In the genomic region with DNA sequence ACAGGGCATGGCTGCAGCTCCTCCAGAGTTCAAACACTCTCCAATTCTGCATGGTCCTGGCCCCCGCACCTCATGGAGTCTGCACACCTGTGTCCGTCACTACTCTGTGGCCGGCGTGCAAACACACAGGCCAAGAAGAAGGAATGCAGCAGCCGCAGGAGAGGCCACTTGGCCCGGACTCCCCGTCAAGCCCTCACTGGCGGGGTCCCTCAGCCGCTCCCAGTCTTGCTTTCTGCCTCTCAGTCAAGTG, we compare ENCODE assay signal across 1 cellular context.
TF ChIP-seq lines count a peak whose summit lies in the region.

No MANE protein-coding gene starts in this region.

TF ChIP-seq in SK-N-SH treated with all-trans-retinoic acid at 6 μM for 48 hours, 23 proteins besides CTCF, POLR2A, EP300 and RAD21 (continued from another document):
- TF ChIP-seq, protein P1, sequence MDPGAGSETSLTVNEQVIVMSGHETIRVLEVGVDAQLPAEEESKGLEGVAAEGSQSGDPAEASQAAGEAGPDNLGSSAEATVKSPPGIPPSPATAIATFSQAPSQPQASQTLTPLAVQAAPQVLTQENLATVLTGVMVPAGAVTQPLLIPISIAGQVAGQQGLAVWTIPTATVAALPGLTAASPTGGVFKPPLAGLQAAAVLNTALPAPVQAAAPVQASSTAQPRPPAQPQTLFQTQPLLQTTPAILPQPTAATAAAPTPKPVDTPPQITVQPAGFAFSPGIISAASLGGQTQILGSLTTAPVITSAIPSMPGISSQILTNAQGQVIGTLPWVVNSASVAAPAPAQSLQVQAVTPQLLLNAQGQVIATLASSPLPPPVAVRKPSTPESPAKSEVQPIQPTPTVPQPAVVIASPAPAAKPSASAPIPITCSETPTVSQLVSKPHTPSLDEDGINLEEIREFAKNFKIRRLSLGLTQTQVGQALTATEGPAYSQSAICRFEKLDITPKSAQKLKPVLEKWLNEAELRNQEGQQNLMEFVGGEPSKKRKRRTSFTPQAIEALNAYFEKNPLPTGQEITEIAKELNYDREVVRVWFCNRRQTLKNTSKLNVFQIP (CRISPR knock-in tag; IDR thresholded peaks at IDR 0.05; ENCODE audit: borderline replicate concordance, low read depth) = no peak
- TF ChIP-seq ESRRG (CRISPR knock-in tag; IDR thresholded peaks at IDR 0.05) (no peak), ZC3H10 (CRISPR knock-in tag; IDR thresholded peaks at IDR 0.05) (no peak), ISL1 (CRISPR knock-in tag; IDR thresholded peaks at IDR 0.05) (no peak), ARNTL (CRISPR knock-in tag; IDR thresholded peaks at IDR 0.05; ENCODE audit: borderline replicate concordance, low read depth) (no peak), ZFP3 (CRISPR knock-in tag; IDR thresholded peaks at IDR 0.05) (no peak), CSDC2 (CRISPR knock-in tag; IDR thresholded peaks at IDR 0.05) (no peak)
- TF ChIP-seq, protein P2, sequence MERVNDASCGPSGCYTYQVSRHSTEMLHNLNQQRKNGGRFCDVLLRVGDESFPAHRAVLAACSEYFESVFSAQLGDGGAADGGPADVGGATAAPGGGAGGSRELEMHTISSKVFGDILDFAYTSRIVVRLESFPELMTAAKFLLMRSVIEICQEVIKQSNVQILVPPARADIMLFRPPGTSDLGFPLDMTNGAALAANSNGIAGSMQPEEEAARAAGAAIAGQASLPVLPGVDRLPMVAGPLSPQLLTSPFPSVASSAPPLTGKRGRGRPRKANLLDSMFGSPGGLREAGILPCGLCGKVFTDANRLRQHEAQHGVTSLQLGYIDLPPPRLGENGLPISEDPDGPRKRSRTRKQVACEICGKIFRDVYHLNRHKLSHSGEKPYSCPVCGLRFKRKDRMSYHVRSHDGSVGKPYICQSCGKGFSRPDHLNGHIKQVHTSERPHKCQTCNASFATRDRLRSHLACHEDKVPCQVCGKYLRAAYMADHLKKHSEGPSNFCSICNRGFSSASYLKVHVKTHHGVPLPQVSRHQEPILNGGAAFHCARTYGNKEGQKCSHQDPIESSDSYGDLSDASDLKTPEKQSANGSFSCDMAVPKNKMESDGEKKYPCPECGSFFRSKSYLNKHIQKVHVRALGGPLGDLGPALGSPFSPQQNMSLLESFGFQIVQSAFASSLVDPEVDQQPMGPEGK (CRISPR knock-in tag; IDR thresholded peaks at IDR 0.05; ENCODE audit: borderline replicate concordance) = no peak
